Comparison of ENCODE assay signal across 20 cellular contexts in genomic region chr12:104414581-104415305, GRCh38. TPM values are rescaled to one million over a fixed set of nuclear protein-coding genes. Genes with fewer than 3 reads are reported as not detected.
A peak's percentile ranks its signal among the peaks of the same experiment; 100 is the strongest.
DNase-seq lines count a peak whose midpoint lies in the region; ATAC-seq and TF ChIP-seq lines count a peak whose summit lies in the region.
"Had no signal": no experiment of that assay in that cellular context is flagged by ENCODE, and none has a peak within 500 bp of the region (broad histone marks: within the 10 kb centered on the region; RNA-seq: fewer than 3 reads in every experiment).

No MANE protein-coding gene starts in this region.

- peak; percentile 39 for DNase-seq in NCI-H748 (lab: John Stamatoyannopoulos, UW; ENCODE audit: unreplicated experiment)
- DNase-seq in NCI-H748 treated with DMSO at 0.1 percent for 48 hours (lab: John Stamatoyannopoulos, UW) = no peak
- DNase-seq in NT2/D1 (ENCODE audit: low read depth, low spot score) = peak; percentile 77
- DNase-seq in foreskin keratinocyte = peak; percentile 23 to 32
- DNase-seq in NCI-H1105 (lab: John Stamatoyannopoulos, UW) = no peak
- DNase-seq in NCI-H1694 (lab: John Stamatoyannopoulos, UW) = no peak
- DNase-seq in SK-N-DZ (ENCODE audit: low spot score) = no peak
- DNase-seq in NCI-H2029 (lab: John Stamatoyannopoulos, UW) = no peak
- DNase-seq: 8988T; activated CD8-positive, alpha-beta memory T cell treated with anti-CD3 and anti-CD28 coated beads for 24 hours; amygdala; CD4-positive, CD25-positive, alpha-beta regulatory T cell; colonic mucosa; OCI-M1; right cardiac atrium; SK-N-SH; stimulated activated CD4-positive, alpha-beta T cell treated with anti-CD3 and anti-CD28 coated beads, Interleukin-1b, Interleukin-23, amount 100 ng/mL, for 48 hours had no signal

- no peak for TF ChIP-seq CTCF in foreskin keratinocyte (conservative IDR thresholded peaks at IDR 0.05)

- H3K27me3 ChIP-seq in NT2/D1 (ENCODE audit: insufficient read depth, insufficient read length) (no peaks in the 10 kb centered on the region), foreskin keratinocyte (peaks cover 3% of the 10 kb centered on the region)
- H3K27me3 ChIP-seq: colonic mucosa, esophagus muscularis mucosa, tibial nerve had no signal

- ATAC-seq in foreskin keratinocyte = peak; percentile 32
- ATAC-seq: natural killer cell treated with Interleukin-12 subunit alpha and Interleukin-12 subunit beta and Interleukin-15 and Interleukin-18, amount 100 ng/mL, for 72 hours; right cardiac atrium had no signal

- no peak overlapping the region for H3K27ac ChIP-seq in foreskin keratinocyte
- H3K27ac ChIP-seq: colonic mucosa, esophagus muscularis mucosa, tibial nerve had no signal

- H3K4me1 ChIP-seq in NT2/D1 (ENCODE audit: insufficient read depth, insufficient read length) (peaks cover 10% of the 10 kb centered on the region), foreskin keratinocyte (peaks cover 5% of the 10 kb centered on the region)
- H3K4me1 ChIP-seq: colonic mucosa, esophagus muscularis mucosa, tibial nerve had no signal

- H3K36me3 ChIP-seq in NT2/D1 (ENCODE audit: insufficient read depth, insufficient read length, low read length) = no peaks in the 10 kb centered on the region
- H3K36me3 ChIP-seq: colonic mucosa, esophagus muscularis mucosa, tibial nerve had no signal

- no peak overlapping the region for H3K4me3 ChIP-seq in NT2/D1 (ENCODE audit: insufficient read length, low read depth)
- H3K4me3 ChIP-seq: colonic mucosa, esophagus muscularis mucosa, tibial nerve had no signal

- no peaks in the 10 kb centered on the region for H3K9me3 ChIP-seq in NT2/D1 (ENCODE audit: insufficient read depth, low read length)
- H3K9me3 ChIP-seq: colonic mucosa, esophagus muscularis mucosa, SK-N-SH, tibial nerve had no signal

- no peak overlapping the region for H3K9ac ChIP-seq in NT2/D1 (ENCODE audit: insufficient read length, low read depth)
- H3K9ac ChIP-seq: SK-N-SH had no signal

RNA-seq across cellular contexts. Expression of gene CHST11, which starts 42.0 kb away (rescaled TPM):
- total RNA-seq in foreskin keratinocyte = 17.2 and 22.9 TPM in 2 replicates
- 9.4 and 12.4 TPM in 2 replicates for polyA plus RNA-seq in foreskin keratinocyte
- 6.9 and 7.2 TPM in 2 replicates for polyA plus RNA-seq in SK-N-DZ (2014; cell fraction: cytosol; rRNA removed)
- polyA plus RNA-seq in SK-N-DZ (2014; cell fraction: nucleus; rRNA removed) = 2.9 and 7.1 TPM in 2 replicates

Comparison
In these comparisons a context has a peak if more than half of its experiments do, and no peak if none do; other contexts are left out.
1. DNase-seq: peak in NCI-H748 (single experiment), NT2/D1 (single experiment) and foreskin keratinocyte (2 of 2); none in NCI-H748 treated with DMSO at 0.1 percent for 48 hours (single experiment), NCI-H1105 (single experiment), NCI-H1694 (single experiment), SK-N-DZ (single experiment) and NCI-H2029 (single experiment).